ENCODE assay signal across 1 cellular context in genomic region chr6:132084811-132085509, GRCh38.
TF ChIP-seq lines count a peak whose summit lies in the region.

No MANE protein-coding gene starts in this region.

TF ChIP-seq in WTC11, 78 proteins besides CTCF, POLR2A, EP300 and RAD21 (continued from another document):
- no peak for TF ChIP-seq FOXJ3 (CRISPR knock-in tag; IDR thresholded peaks at IDR 0.05; ENCODE audit: borderline replicate concordance)
